In genomic region chr1:150568567-150568966, GRCh38 we compare ENCODE assay signal across 8 cellular contexts. TPM values are rescaled to one million over a fixed set of nuclear protein-coding genes. Genes with fewer than 3 reads are reported as not detected.
DNase-seq lines count a peak whose midpoint lies in the region; ATAC-seq, FAIRE-seq and TF ChIP-seq lines count a peak whose summit lies in the region.

No MANE protein-coding gene starts in this region.

- intact Hi-C loops in endothelial cell of umbilical vein (cut with micrococcal nuclease) = loop anchor here (2.0 kb wide), 1 partner anchor 60 kb away; the partner anchor contains the start of gene ENSA

- H3K27me3 Mint-ChIP-seq in osteocyte (ENCODE audit: unreplicated experiment) = no peaks in the 10 kb centered on the region

- DNase-seq in DMS53 (lab: John Stamatoyannopoulos, UW) = peak; percentile 75
- DNase-seq in Peyer's patch = no peak
- no peak for DNase-seq in endothelial cell of umbilical vein (ENCODE audit: low read depth, low spot score)
- DNase-seq in osteocyte (ENCODE audit: extremely low spot score, unreplicated experiment) = no peak
- DNase-seq in stimulated activated CD4-positive, alpha-beta T cell treated with anti-CD3 and anti-CD28 coated beads, Interleukin-2, amount 100 ng/mL, for 24 hours = no peak

- H3K27ac ChIP-seq in Peyer's patch = peak overlapping the region; percentile 92 to 100 (median 98)
- peak overlapping the region; percentile 84 for H3K27ac ChIP-seq in endothelial cell of umbilical vein (ENCODE audit: insufficient read depth, low read depth, low read length)

- no peaks in the 10 kb centered on the region for H3K27me3 ChIP-seq in Peyer's patch
- no peaks in the 10 kb centered on the region for H3K27me3 ChIP-seq in endothelial cell of umbilical vein (ENCODE audit: control insufficient read depth in 2 of 2, insufficient read depth in 2 of 2, low read length in 2 of 2)

- ATAC-seq in HG03095 (IDR thresholded peaks at IDR 0.05; ENCODE audit: unreplicated experiment) (no peak), GM18498 (IDR thresholded peaks at IDR 0.05; ENCODE audit: unreplicated experiment) (no peak), GM21360 (IDR thresholded peaks at IDR 0.05; ENCODE audit: unreplicated experiment) (no peak)

- BruUV-seq in endothelial cell of umbilical vein (replicated peaks; lab: Mats Ljungman, UMichigan) = TSS peak; percentile 79

- H3K4me2 ChIP-seq in endothelial cell of umbilical vein (ENCODE audit: insufficient read depth, low read length) = peak overlapping the region; percentile 12

- dilution Hi-C loops in endothelial cell of umbilical vein (cut with MboI; ENCODE audit: extremely low pct_ligation_motif_present, low sequenced_read_pairs) = no loop called here

- peaks cover 16 to 100% (median 78%) of the 10 kb centered on the region in 4 donors for H3K4me1 ChIP-seq in Peyer's patch
- peaks cover 45% of the 10 kb centered on the region for H3K4me1 ChIP-seq in endothelial cell of umbilical vein (ENCODE audit: control insufficient read depth, extremely low read depth, insufficient read depth, low read length)

- POLR2A ChIA-PET in endothelial cell of umbilical vein (lab: Charles Lee) = interaction anchor here (0.6 to 3.7 kb wide), 4 partner anchors 8 to 19 kb away, joined by 3 to 37 read pairs (median 6); partner anchors contain the start of gene MCL1

- no peaks in the 10 kb centered on the region for H3K9me1 ChIP-seq in endothelial cell of umbilical vein (replicated peaks; ENCODE audit: control insufficient read depth, extremely low read depth, insufficient read depth, low read length)

- FAIRE-seq in endothelial cell of umbilical vein (lab: Jason Lieb, UNC) = no peak

- peaks cover 30% of the 10 kb centered on the region for H3K36me3 Mint-ChIP-seq in osteocyte (ENCODE audit: unreplicated experiment)

- CTCF ChIA-PET in endothelial cell of umbilical vein (lab: Charles Lee) = interaction anchor here (0.6 to 13.9 kb wide), 7 partner anchors 9 to 244 kb away, joined by 3 to 288 read pairs (median 9); partner anchors contain the start of genes ENSA and MCL1

- H3K36me3 ChIP-seq in Peyer's patch (peaks cover 0 to 36% (median 0%) of the 10 kb centered on the region in 3 donors), endothelial cell of umbilical vein (ENCODE audit: control insufficient read depth in 2 of 2, extremely low read depth in 1 of 2, insufficient read depth in 2 of 2, low read length in 2 of 2) (peaks cover 3 to 10% of the 10 kb centered on the region in 2 experiments)

- H3K4me3 ChIP-seq in Peyer's patch (peak overlapping the region in 3 of 4 donors; percentile 20 to 45 (median 31)), endothelial cell of umbilical vein (replicated peaks in 1 of 3; ENCODE audit: insufficient read depth in 1 of 3, low read depth in 1 of 3, low read length in 3 of 3) (no peak overlapping the region)

- H3K9me3 ChIP-seq in Peyer's patch = no peaks in the 10 kb centered on the region
- no peaks in the 10 kb centered on the region for H3K9me3 ChIP-seq in endothelial cell of umbilical vein (replicated peaks; ENCODE audit: control insufficient read depth, insufficient read depth, low read length)

- peaks cover 91% of the 10 kb centered on the region for H3K4me1 Mint-ChIP-seq in osteocyte (ENCODE audit: unreplicated experiment)

- peak overlapping the region; percentile 73 for H3K4me3 Mint-ChIP-seq in osteocyte (ENCODE audit: unreplicated experiment)

- H4K20me1 ChIP-seq in endothelial cell of umbilical vein (replicated peaks; ENCODE audit: control insufficient read depth, extremely low read depth, insufficient read depth, low read length) = no peaks in the 10 kb centered on the region

- H3K9ac ChIP-seq in endothelial cell of umbilical vein (replicated peaks; ENCODE audit: extremely low read depth, insufficient read depth, low read length) = peak overlapping the region; percentile 33

- peak overlapping the region; percentile 97 for H3K27ac Mint-ChIP-seq in osteocyte (ENCODE audit: unreplicated experiment)

- no peak for TF ChIP-seq POLR2A in Peyer's patch (IDR thresholded peaks at IDR 0.05)
- TF ChIP-seq POLR2A in endothelial cell of umbilical vein (IDR thresholded peaks at IDR 0.05; ENCODE audit: low read depth, low read length) = no peak

- H3K79me2 ChIP-seq in endothelial cell of umbilical vein (ENCODE audit: control insufficient read depth, insufficient read depth, low read length) = peaks cover 23% of the 10 kb centered on the region

- H2AFZ ChIP-seq in endothelial cell of umbilical vein (ENCODE audit: low read depth, low read length) = no peak overlapping the region

- no peak for TF ChIP-seq CTCF in Peyer's patch (IDR thresholded peaks at IDR 0.05)
- TF ChIP-seq CTCF in endothelial cell of umbilical vein (IDR thresholded peaks at IDR 0.05; ENCODE audit: extremely low read depth in 1 of 2, insufficient read depth in 1 of 2, low read depth in 1 of 2, low read length in 2 of 2) = no peak
- TF ChIP-seq CTCF in osteocyte (IDR thresholded peaks at IDR 0.05) = no peak

- H3K9me3 Mint-ChIP-seq in osteocyte (ENCODE audit: unreplicated experiment) = no peaks in the 10 kb centered on the region

TF ChIP-seq in endothelial cell of umbilical vein, 7 proteins besides CTCF, POLR2A, EP300 and RAD21:
- TF ChIP-seq POLR2AphosphoS5 (IDR thresholded peaks at IDR 0.05; ENCODE audit: insufficient read depth, low read depth, low read length) (peak; percentile 64), MYC (IDR thresholded peaks at IDR 0.05; ENCODE audit: low read depth, low read length) (no peak), GATA2 (IDR thresholded peaks at IDR 0.05; ENCODE audit: insufficient read depth, insufficient read length, low read depth, low read length) (no peak), EZH2 (IDR thresholded peaks at IDR 0.05; ENCODE audit: borderline replicate concordance, low read depth, low read length, severe bottlenecking) (no peak), JUN (IDR thresholded peaks at IDR 0.05; ENCODE audit: borderline replicate concordance, insufficient read depth, insufficient read length, low read depth) (no peak), MAX (IDR thresholded peaks at IDR 0.05; ENCODE audit: insufficient read depth, insufficient read length) (no peak)

RNA-seq across cellular contexts. Expression of gene MCL1, which starts 10.8 kb away (rescaled TPM):
- total RNA-seq in Peyer's patch (100 to 1,000 TPM; 102 to 154 (median 140) TPM), endothelial cell of umbilical vein (186 and 212 TPM in 2 replicates), osteocyte (275 and 296 TPM in 2 replicates)
- 63.9 and 87.3 TPM in 2 replicates for polyA plus RNA-seq in endothelial cell of umbilical vein
- 71.3 and 83.7 TPM in 2 replicates for polyA plus RNA-seq in endothelial cell of umbilical vein (2011; cell fraction: cytosol; rRNA removed)
- 334 and 381 TPM in 2 replicates for polyA plus RNA-seq in endothelial cell of umbilical vein (2011; cell fraction: nucleus; rRNA removed)
- 120 and 171 TPM in 2 replicates for polyA plus RNA-seq in endothelial cell of umbilical vein (2012)
- 129 and 158 TPM in 2 replicates for polyA minus RNA-seq in endothelial cell of umbilical vein
- polyA minus RNA-seq in endothelial cell of umbilical vein (2011; cell fraction: cytosol; rRNA and poly(A)+ RNA removed) = 105 TPM
- polyA minus RNA-seq in endothelial cell of umbilical vein (2011; cell fraction: nucleus; rRNA and poly(A)+ RNA removed) = 263 and 290 TPM in 2 replicates

RNA-seq across cellular contexts. Expression of gene ADAMTSL4, which starts 19.4 kb away (rescaled TPM):
- total RNA-seq in Peyer's patch (10 to 100 TPM in 3 of 4 donors, 1 to 10 TPM in 1; 2.3 to 28.9 (median 15.3) TPM), endothelial cell of umbilical vein (0.37 and 0.73 TPM in 2 replicates), osteocyte (2.3 and 2.6 TPM in 2 replicates)
- 0.96 and 1.0 TPM in 2 replicates for polyA plus RNA-seq in endothelial cell of umbilical vein
- polyA plus RNA-seq in endothelial cell of umbilical vein (2011; cell fraction: cytosol; rRNA removed) = 0.67 and 0.75 TPM in 2 replicates
- polyA plus RNA-seq in endothelial cell of umbilical vein (2011; cell fraction: nucleus; rRNA removed) = 0.63 and 0.74 TPM in 2 replicates
- polyA plus RNA-seq in endothelial cell of umbilical vein (2012) = 3.0 and 3.6 TPM in 2 replicates
- polyA minus RNA-seq in endothelial cell of umbilical vein = 2.5 and 4.0 TPM in 2 replicates
- 2.8 TPM for polyA minus RNA-seq in endothelial cell of umbilical vein (2011; cell fraction: cytosol; rRNA and poly(A)+ RNA removed)
- polyA minus RNA-seq in endothelial cell of umbilical vein (2011; cell fraction: nucleus; rRNA and poly(A)+ RNA removed) = 0.58 TPM in 1 of 2 replicates, not detected in the other

RNA-seq across cellular contexts. Expression of gene FALEC, which starts 53.0 kb away (rescaled TPM):
- not detected for total RNA-seq in Peyer's patch
- not detected in 2 replicates for total RNA-seq in endothelial cell of umbilical vein
- polyA plus RNA-seq in endothelial cell of umbilical vein = not detected in 2 replicates
- not detected in 2 replicates for polyA plus RNA-seq in endothelial cell of umbilical vein (2011; cell fraction: cytosol; rRNA removed)
- polyA plus RNA-seq in endothelial cell of umbilical vein (2011; cell fraction: nucleus; rRNA removed) = not detected in 2 replicates
- polyA plus RNA-seq in endothelial cell of umbilical vein (2012) = not detected in 2 replicates
- polyA minus RNA-seq in endothelial cell of umbilical vein = 0.42 TPM in 1 of 2 replicates, not detected in the other
- not detected for polyA minus RNA-seq in endothelial cell of umbilical vein (2011; cell fraction: cytosol; rRNA and poly(A)+ RNA removed)
- not detected in 2 replicates for polyA minus RNA-seq in endothelial cell of umbilical vein (2011; cell fraction: nucleus; rRNA and poly(A)+ RNA removed)
- not detected in 2 replicates for total RNA-seq in osteocyte

Comparison
In these comparisons a context has a peak if more than half of its experiments do, and no peak if none do; other contexts are left out.
1. H3K4me3 ChIP-seq: peak in Peyer's patch (3 of 4); none in endothelial cell of umbilical vein (0 of 3).